1 cellular context compared by ENCODE assay signal in genomic region chr19:6222884-6223283, GRCh38.
TF ChIP-seq lines count a peak whose summit lies in the region.

No MANE protein-coding gene starts in this region.

TF ChIP-seq in HepG2, 621 proteins besides CTCF, POLR2A, EP300 and RAD21 (continued from another document):
- TF ChIP-seq, protein P1, sequence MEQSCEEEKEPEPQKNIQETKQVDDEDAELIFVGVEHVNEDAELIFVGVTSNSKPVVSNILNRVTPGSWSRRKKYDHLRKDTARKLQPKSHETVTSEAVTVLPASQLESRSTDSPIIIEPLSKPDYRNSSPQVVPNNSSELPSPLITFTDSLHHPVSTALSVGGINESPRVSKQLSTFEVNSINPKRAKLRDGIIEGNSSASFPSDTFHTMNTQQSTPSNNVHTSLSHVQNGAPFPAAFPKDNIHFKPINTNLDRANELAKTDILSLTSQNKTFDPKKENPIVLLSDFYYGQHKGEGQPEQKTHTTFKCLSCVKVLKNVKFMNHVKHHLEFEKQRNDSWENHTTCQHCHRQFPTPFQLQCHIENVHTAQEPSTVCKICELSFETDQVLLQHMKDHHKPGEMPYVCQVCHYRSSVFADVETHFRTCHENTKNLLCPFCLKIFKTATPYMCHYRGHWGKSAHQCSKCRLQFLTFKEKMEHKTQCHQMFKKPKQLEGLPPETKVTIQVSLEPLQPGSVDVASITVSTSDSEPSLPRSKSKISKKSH (CRISPR knock-in tag; IDR thresholded peaks at IDR 0.05; ENCODE audit: borderline replicate concordance), result no peak
